ENCODE assay signal across 1 cellular context in the genomic region with DNA sequence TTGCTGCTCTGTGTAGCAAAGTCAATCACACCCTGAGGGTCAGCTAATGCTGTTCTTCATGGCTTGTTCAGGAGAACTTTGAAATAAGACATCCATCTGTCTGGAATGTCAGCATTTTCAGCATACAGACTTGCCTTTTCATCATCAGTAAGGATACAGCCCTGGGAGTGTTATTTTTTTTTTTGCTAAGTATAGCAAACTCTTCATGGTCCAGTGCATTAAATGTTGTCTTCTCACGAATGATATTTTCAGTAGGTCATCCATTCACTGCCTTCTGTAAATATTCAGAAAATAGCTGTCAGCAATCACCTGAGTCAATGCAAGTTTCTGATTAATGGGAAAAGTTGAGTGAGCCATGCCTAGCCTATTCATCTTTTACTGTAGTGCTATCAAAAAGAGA.
TF ChIP-seq lines count a peak whose summit lies in the region.

No MANE protein-coding gene starts in this region.

TF ChIP-seq in Ishikawa, 13 proteins besides CTCF, POLR2A, EP300 and RAD21 (continued from another document):
- TF ChIP-seq, protein P1, sequence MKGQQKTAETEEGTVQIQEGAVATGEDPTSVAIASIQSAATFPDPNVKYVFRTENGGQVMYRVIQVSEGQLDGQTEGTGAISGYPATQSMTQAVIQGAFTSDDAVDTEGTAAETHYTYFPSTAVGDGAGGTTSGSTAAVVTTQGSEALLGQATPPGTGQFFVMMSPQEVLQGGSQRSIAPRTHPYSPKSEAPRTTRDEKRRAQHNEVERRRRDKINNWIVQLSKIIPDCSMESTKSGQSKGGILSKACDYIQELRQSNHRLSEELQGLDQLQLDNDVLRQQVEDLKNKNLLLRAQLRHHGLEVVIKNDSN (IDR thresholded peaks at IDR 0.05): no peak
- TF ChIP-seq ZBTB7A (IDR thresholded peaks at IDR 0.05; ENCODE audit: low read depth): no peak
TF ChIP-seq in Ishikawa: peak in this region for 3.
